ENCODE assay signal across 11 cellular contexts in genomic region chr20:35731862-35732643, GRCh38. TPM values are rescaled to one million over a fixed set of nuclear protein-coding genes. Genes with fewer than 3 reads are reported as not detected.
A peak's percentile ranks its signal among the peaks of the same experiment; 100 is the strongest.
DNase-seq lines count a peak whose midpoint lies in the region; ATAC-seq and TF ChIP-seq lines count a peak whose summit lies in the region.
"Had no signal": no experiment of that assay in that cellular context is flagged by ENCODE, and none has a peak within 500 bp of the region (broad histone marks: within the 10 kb centered on the region; RNA-seq: fewer than 3 reads in every experiment).

No MANE protein-coding gene starts in this region.

- CTCF ChIA-PET in activated CD8-positive, alpha-beta T cell treated with anti-CD3 and anti-CD28 coated beads for 36 hours (lab: Charles Lee) = interaction anchor here (1.3 to 1.5 kb wide), 2 partner anchors 17 to 19 kb away, joined by 3 to 6 read pairs; no protein-coding TSS in a partner anchor
- CTCF ChIA-PET in activated CD8-positive, alpha-beta T cell treated with anti-CD3 and anti-CD28 coated beads, Interleukin-2, amount 10 ng/mL, durations not matched to agents 7 days and 5 days (lab: Charles Lee) = no interaction called here

- intact Hi-C loops in activated CD8-positive, alpha-beta T cell treated with anti-CD3 and anti-CD28 coated beads for 36 hours (cut with micrococcal nuclease) = loop anchor here (5.0 kb wide), 1 partner anchor 35 kb away; the partner anchor contains the start of genes NFS1 and ROMO1

- peaks cover 54% of the 10 kb centered on the region for H3K4me1 Mint-ChIP-seq in activated CD8-positive, alpha-beta T cell treated with anti-CD3 and anti-CD28 coated beads for 36 hours (ENCODE audit: low read depth)
- H3K4me1 Mint-ChIP-seq in activated CD8-positive, alpha-beta T cell treated with anti-CD3 and anti-CD28 coated beads, Interleukin-2, amount 10 ng/mL, durations not matched to agents 7 days and 5 days (ENCODE audit: low read depth) = peaks cover 46% of the 10 kb centered on the region
- H3K4me1 Mint-ChIP-seq in chondrocyte (ENCODE audit: low read depth) (peaks cover 43% of the 10 kb centered on the region), progenitor cell of endocrine pancreas (ENCODE audit: low read depth) (peaks cover 20% of the 10 kb centered on the region)

- ATAC-seq in activated CD8-positive, alpha-beta T cell treated with anti-CD3 and anti-CD28 coated beads for 36 hours = no peak
- no peak for ATAC-seq in activated CD8-positive, alpha-beta T cell treated with anti-CD3 and anti-CD28 coated beads, Interleukin-2, amount 10 ng/mL, durations not matched to agents 7 days and 5 days

- POLR2A ChIA-PET in activated CD8-positive, alpha-beta T cell treated with anti-CD3 and anti-CD28 coated beads for 36 hours (lab: Charles Lee) = interaction anchor here (0.6 to 36.9 kb wide), 4 partner anchors 5 to 37 kb away, joined by 4 to 1214 read pairs (median 776); partner anchors contain the start of genes NFS1, PHF20, RBM39 and ROMO1
- POLR2A ChIA-PET in activated CD8-positive, alpha-beta T cell treated with anti-CD3 and anti-CD28 coated beads, Interleukin-2, amount 10 ng/mL, durations not matched to agents 7 days and 5 days (lab: Charles Lee) = interaction anchor here (1.1 to 2.1 kb wide), 4 partner anchors 8 to 13 kb away, joined by 4 to 12 read pairs (median 6); partner anchors contain the start of gene RBM39

- DNase-seq in activated CD8-positive, alpha-beta T cell treated with anti-CD3 and anti-CD28 coated beads for 36 hours = no peak
- DNase-seq in activated CD8-positive, alpha-beta T cell treated with anti-CD3 and anti-CD28 coated beads, Interleukin-2, amount 10 ng/mL, durations not matched to agents 7 days and 5 days = no peak
- DNase-seq in NAMALWA (ENCODE audit: low spot score) (peak; percentile 25), chondrocyte (ENCODE audit: low spot score) (no peak), progenitor cell of endocrine pancreas (ENCODE audit: low spot score, unreplicated experiment) (no peak), NCI-H345 treated with DMSO at 0.1 percent for 48 hours (lab: John Stamatoyannopoulos, UW; ENCODE audit: unreplicated experiment) (no peak), GM19238 (ENCODE audit: insufficient read length, low spot score) (no peak), dermis blood vessel endothelial cell (no peak)
- DNase-seq: ACHN, HCEC 1CT, NCI-H2171 had no signal

- peak overlapping the region; percentile 26 for H3K4me3 Mint-ChIP-seq in activated CD8-positive, alpha-beta T cell treated with anti-CD3 and anti-CD28 coated beads for 36 hours
- no peak overlapping the region for H3K4me3 Mint-ChIP-seq in activated CD8-positive, alpha-beta T cell treated with anti-CD3 and anti-CD28 coated beads, Interleukin-2, amount 10 ng/mL, durations not matched to agents 7 days and 5 days
- H3K4me3 Mint-ChIP-seq in chondrocyte (ENCODE audit: unreplicated experiment) (no peak overlapping the region), progenitor cell of endocrine pancreas (ENCODE audit: low read depth) (no peak overlapping the region)

- peaks cover 75% of the 10 kb centered on the region for H3K36me3 Mint-ChIP-seq in activated CD8-positive, alpha-beta T cell treated with anti-CD3 and anti-CD28 coated beads for 36 hours (ENCODE audit: low read depth)
- peaks cover 65% of the 10 kb centered on the region for H3K36me3 Mint-ChIP-seq in activated CD8-positive, alpha-beta T cell treated with anti-CD3 and anti-CD28 coated beads, Interleukin-2, amount 10 ng/mL, durations not matched to agents 7 days and 5 days (ENCODE audit: low read depth)
- peaks cover 37% of the 10 kb centered on the region for H3K36me3 Mint-ChIP-seq in chondrocyte (ENCODE audit: low read depth)
- peaks cover 31% of the 10 kb centered on the region for H3K36me3 Mint-ChIP-seq in progenitor cell of endocrine pancreas (ENCODE audit: insufficient read depth)

- TF ChIP-seq CTCF in activated CD8-positive, alpha-beta T cell treated with anti-CD3 and anti-CD28 coated beads for 36 hours (IDR thresholded peaks at IDR 0.05) = no peak
- TF ChIP-seq CTCF in chondrocyte (IDR thresholded peaks at IDR 0.05) (no peak), progenitor cell of endocrine pancreas (IDR thresholded peaks at IDR 0.05; ENCODE audit: unreplicated experiment) (no peak)

- no peaks in the 10 kb centered on the region for H3K9me3 Mint-ChIP-seq in activated CD8-positive, alpha-beta T cell treated with anti-CD3 and anti-CD28 coated beads for 36 hours
- no peaks in the 10 kb centered on the region for H3K9me3 Mint-ChIP-seq in activated CD8-positive, alpha-beta T cell treated with anti-CD3 and anti-CD28 coated beads, Interleukin-2, amount 10 ng/mL, durations not matched to agents 7 days and 5 days (ENCODE audit: insufficient read depth)
- H3K9me3 Mint-ChIP-seq in chondrocyte (ENCODE audit: low read depth) (no peaks in the 10 kb centered on the region), progenitor cell of endocrine pancreas (ENCODE audit: low read depth) (no peaks in the 10 kb centered on the region)

- H3K27me3 Mint-ChIP-seq in activated CD8-positive, alpha-beta T cell treated with anti-CD3 and anti-CD28 coated beads for 36 hours = no peaks in the 10 kb centered on the region
- no peaks in the 10 kb centered on the region for H3K27me3 Mint-ChIP-seq in activated CD8-positive, alpha-beta T cell treated with anti-CD3 and anti-CD28 coated beads, Interleukin-2, amount 10 ng/mL, durations not matched to agents 7 days and 5 days (ENCODE audit: low read depth)
- H3K27me3 Mint-ChIP-seq in chondrocyte (ENCODE audit: low read depth) (no peaks in the 10 kb centered on the region), progenitor cell of endocrine pancreas (no peaks in the 10 kb centered on the region)

- H3K27ac Mint-ChIP-seq in activated CD8-positive, alpha-beta T cell treated with anti-CD3 and anti-CD28 coated beads for 36 hours = peak overlapping the region; percentile 76
- H3K27ac Mint-ChIP-seq in activated CD8-positive, alpha-beta T cell treated with anti-CD3 and anti-CD28 coated beads, Interleukin-2, amount 10 ng/mL, durations not matched to agents 7 days and 5 days = no peak overlapping the region
- H3K27ac Mint-ChIP-seq in chondrocyte (ENCODE audit: unreplicated experiment) = peak overlapping the region; percentile 9
- H3K27ac Mint-ChIP-seq in progenitor cell of endocrine pancreas = peak overlapping the region; percentile 67

RNA-seq across cellular contexts. Expression of gene RBM39, which starts 10.0 kb away (rescaled TPM):
- total RNA-seq in activated CD8-positive, alpha-beta T cell treated with anti-CD3 and anti-CD28 coated beads for 36 hours = 100 to 1,000 TPM; 317 to 321 TPM
- 100 to 1,000 TPM; 333 to 358 TPM for total RNA-seq in activated CD8-positive, alpha-beta T cell treated with anti-CD3 and anti-CD28 coated beads, Interleukin-2, amount 10 ng/mL, durations not matched to agents 7 days and 5 days
- 217 to 277 TPM (median 238 TPM) in 3 replicates for total RNA-seq in chondrocyte
- 491 and 515 TPM in 2 replicates for total RNA-seq in progenitor cell of endocrine pancreas
- 250 and 362 TPM in 2 replicates for total RNA-seq in dermis blood vessel endothelial cell

RNA-seq across cellular contexts. Expression of gene ROMO1, which starts 32.8 kb away (rescaled TPM):
- total RNA-seq in activated CD8-positive, alpha-beta T cell treated with anti-CD3 and anti-CD28 coated beads for 36 hours = 100 to 1,000 TPM; 146 to 148 TPM
- total RNA-seq in activated CD8-positive, alpha-beta T cell treated with anti-CD3 and anti-CD28 coated beads, Interleukin-2, amount 10 ng/mL, durations not matched to agents 7 days and 5 days = 100 to 1,000 TPM; 134 to 143 TPM
- 123 to 128 TPM (median 128 TPM) in 3 replicates for total RNA-seq in chondrocyte
- total RNA-seq in progenitor cell of endocrine pancreas = 129 and 140 TPM in 2 replicates
- 104 and 241 TPM in 2 replicates for total RNA-seq in dermis blood vessel endothelial cell

RNA-seq across cellular contexts. Expression of gene NFS1, which starts 32.9 kb away (rescaled TPM):
- total RNA-seq in activated CD8-positive, alpha-beta T cell treated with anti-CD3 and anti-CD28 coated beads for 36 hours = 10 to 100 TPM; 39.7 to 40.8 TPM
- 10 to 100 TPM; 32.7 to 34.7 TPM for total RNA-seq in activated CD8-positive, alpha-beta T cell treated with anti-CD3 and anti-CD28 coated beads, Interleukin-2, amount 10 ng/mL, durations not matched to agents 7 days and 5 days
- total RNA-seq in chondrocyte (26.8 to 29.3 TPM (median 27.8 TPM) in 3 replicates), progenitor cell of endocrine pancreas (13.7 and 16.8 TPM in 2 replicates), dermis blood vessel endothelial cell (12.8 and 28.0 TPM in 2 replicates)

RNA-seq across cellular contexts. Expression of gene PHF20, which starts 39.8 kb away (rescaled TPM):
- total RNA-seq in activated CD8-positive, alpha-beta T cell treated with anti-CD3 and anti-CD28 coated beads for 36 hours = 10 to 100 TPM; 57.9 to 58.8 TPM
- 10 to 100 TPM; 53.6 to 61.5 TPM for total RNA-seq in activated CD8-positive, alpha-beta T cell treated with anti-CD3 and anti-CD28 coated beads, Interleukin-2, amount 10 ng/mL, durations not matched to agents 7 days and 5 days
- total RNA-seq in chondrocyte (42.2 to 46.1 TPM (median 44.6 TPM) in 3 replicates), progenitor cell of endocrine pancreas (37.1 and 42.2 TPM in 2 replicates), dermis blood vessel endothelial cell (38.4 and 41.5 TPM in 2 replicates)
